In the genomic region with DNA sequence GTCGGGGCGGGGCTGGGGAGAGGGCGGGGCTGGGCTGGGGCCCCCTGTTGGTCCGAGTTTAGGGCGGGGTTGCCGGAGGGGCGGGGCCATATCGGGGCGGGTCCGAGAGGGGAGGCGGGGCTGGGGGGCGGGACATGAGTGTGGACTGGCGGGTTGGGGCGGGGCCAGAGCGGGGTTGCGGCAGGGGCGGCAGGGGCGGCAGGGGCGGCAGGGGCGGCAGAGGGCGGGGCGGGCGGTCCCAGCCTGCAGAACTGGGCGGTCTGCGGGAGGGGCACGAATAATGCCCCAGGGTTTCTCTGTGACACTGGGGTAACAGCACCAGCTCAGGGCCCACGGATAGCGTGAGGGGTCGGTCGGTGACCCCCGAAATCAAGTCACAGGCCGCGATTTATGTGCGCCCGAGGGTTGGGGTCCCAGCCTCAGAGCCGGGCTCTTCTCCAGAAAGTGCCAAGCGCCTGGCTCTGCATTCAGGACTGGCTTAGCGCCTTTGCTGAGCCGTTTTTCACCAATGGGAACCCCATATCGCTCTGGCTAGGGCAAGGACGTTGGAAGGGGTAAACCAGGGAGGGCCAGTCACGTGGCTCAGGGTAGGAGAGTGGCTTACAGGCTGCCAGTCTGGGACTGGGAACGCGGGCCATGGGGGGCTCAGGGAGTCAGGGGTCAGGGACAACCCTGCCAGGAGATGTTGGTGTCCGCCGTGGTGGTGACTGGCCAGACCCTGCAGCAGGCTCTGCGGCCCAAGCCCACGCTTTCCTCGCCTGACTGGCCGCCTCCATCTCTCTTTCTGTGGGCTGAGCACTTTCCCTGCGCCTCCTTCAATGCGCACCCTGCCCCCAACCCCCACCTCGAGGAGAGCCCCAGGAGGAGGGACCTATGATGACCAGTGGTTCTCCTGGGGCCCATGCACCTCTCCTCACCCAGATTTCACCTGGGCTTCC, we compare ENCODE assay signal across 8 cellular contexts. TPM values are rescaled to one million over a fixed set of nuclear protein-coding genes. Genes with fewer than 3 reads are reported as not detected.
DNase-seq lines count a peak whose midpoint lies in the region; ATAC-seq lines count a peak whose summit lies in the region.

No MANE protein-coding gene starts in this region.

- intact Hi-C loops in left ventricle myocardium superior (cut with micrococcal nuclease), result no loop called here

- DNase-seq in AG08396 (ENCODE audit: low spot score) (peak; percentile 100), SK-N-DZ (ENCODE audit: low spot score) (peak; percentile 78), amniotic epithelial cell (ENCODE audit: low read depth) (peak; percentile 76), left ventricle myocardium superior (peak; percentile 94), pulmonary artery endothelial cell (ENCODE audit: low read depth, low spot score) (peak; percentile 59), ureter (ENCODE audit: low spot score) (peak; percentile 94)

- peak; percentile 27 for ATAC-seq in GM21825 (IDR thresholded peaks at IDR 0.05; ENCODE audit: unreplicated experiment)
- ATAC-seq in left ventricle myocardium superior, result peak; percentile 80
- ATAC-seq in HG03175 (IDR thresholded peaks at IDR 0.05; ENCODE audit: unreplicated experiment), result no peak

RNA-seq across cellular contexts. Expression of gene METTL26, which starts 1.2 kb away (rescaled TPM):
- polyA plus RNA-seq in SK-N-DZ (2014; cell fraction: cytosol; rRNA removed), result 188 and 252 TPM in 2 replicates
- polyA plus RNA-seq in SK-N-DZ (2014; cell fraction: nucleus; rRNA removed), result 300 and 428 TPM in 2 replicates
- 62.2 TPM for total RNA-seq in left ventricle myocardium superior
- 61.9 and 101 TPM in 2 replicates for total RNA-seq in pulmonary artery endothelial cell
- 48.3 TPM for total RNA-seq in ureter

RNA-seq across cellular contexts. Expression of gene MCRIP2, which starts 4.3 kb away (rescaled TPM):
- 54.8 and 62.9 TPM in 2 replicates for polyA plus RNA-seq in SK-N-DZ (2014; cell fraction: cytosol; rRNA removed)
- 97.2 and 119 TPM in 2 replicates for polyA plus RNA-seq in SK-N-DZ (2014; cell fraction: nucleus; rRNA removed)
- 187 TPM for total RNA-seq in left ventricle myocardium superior
- total RNA-seq in pulmonary artery endothelial cell, result 14.2 and 22.3 TPM in 2 replicates
- 40.4 TPM for total RNA-seq in ureter

RNA-seq across cellular contexts. Expression of gene WFIKKN1, which starts 6.6 kb away (rescaled TPM):
- polyA plus RNA-seq in SK-N-DZ (2014; cell fraction: cytosol; rRNA removed), result 4.0 and 5.7 TPM in 2 replicates
- polyA plus RNA-seq in SK-N-DZ (2014; cell fraction: nucleus; rRNA removed), result 5.5 and 7.7 TPM in 2 replicates
- total RNA-seq in left ventricle myocardium superior (0.10 TPM), pulmonary artery endothelial cell (0.07 TPM in 2 replicates), ureter (0.65 TPM)

RNA-seq across cellular contexts. Expression of gene WDR90, which starts 11.8 kb away (rescaled TPM):
- polyA plus RNA-seq in SK-N-DZ (2014; cell fraction: cytosol; rRNA removed), result 19.0 and 29.7 TPM in 2 replicates
- 281 and 437 TPM in 2 replicates for polyA plus RNA-seq in SK-N-DZ (2014; cell fraction: nucleus; rRNA removed)
- total RNA-seq in left ventricle myocardium superior (10.9 TPM), pulmonary artery endothelial cell (10.7 and 14.8 TPM in 2 replicates), ureter (53.3 TPM)

RNA-seq across cellular contexts. Expression of gene RHOT2, which starts 30.6 kb away (rescaled TPM):
- 101 and 112 TPM in 2 replicates for polyA plus RNA-seq in SK-N-DZ (2014; cell fraction: cytosol; rRNA removed)
- 1,136 and 1,411 TPM in 2 replicates for polyA plus RNA-seq in SK-N-DZ (2014; cell fraction: nucleus; rRNA removed)
- total RNA-seq in left ventricle myocardium superior (88.8 TPM), pulmonary artery endothelial cell (36.0 and 37.2 TPM in 2 replicates), ureter (129 TPM)
